In the genomic region with DNA sequence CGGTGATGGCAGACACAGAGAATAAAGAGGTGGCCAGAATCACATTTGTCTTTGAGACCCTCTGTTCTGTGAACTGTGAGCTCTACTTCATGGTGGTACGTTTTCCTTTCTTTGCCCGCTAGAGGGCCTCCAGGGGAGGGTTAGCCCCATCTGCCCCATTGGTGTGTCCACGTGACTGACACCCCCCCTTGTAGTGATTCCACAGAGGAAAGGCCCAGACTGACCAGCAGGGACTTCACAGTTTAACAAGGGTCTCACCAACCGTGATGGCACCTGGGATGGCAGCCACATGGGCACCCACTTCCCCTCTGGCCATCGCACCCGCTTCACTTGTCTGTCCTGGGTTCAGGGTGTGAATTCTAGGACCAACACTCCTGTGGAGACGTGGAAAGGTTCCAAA, we compare ENCODE assay signal across 1 cellular context.
TF ChIP-seq lines count a peak whose summit lies in the region.

No MANE protein-coding gene starts in this region.

TF ChIP-seq in GM12878, 131 proteins besides CTCF, POLR2A, EP300 and RAD21:
- TF ChIP-seq RAD51 (IDR thresholded peaks at IDR 0.05) (peak; percentile 63; the same call in 1 of the 2 replicates), RUNX3 (IDR thresholded peaks at IDR 0.05; ENCODE audit: low read length) (no peak), BHLHE40 (IDR thresholded peaks at IDR 0.05; ENCODE audit: borderline replicate concordance in 1 of 2, low read depth in 2 of 2, low read length in 1 of 2) (peak in 1 of 2 experiments; percentile 25; a peak in 2 of 4 replicates), STAT1 (conservative IDR thresholded peaks at IDR 0.05) (no peak)
